In genomic region chr4:41990029-41990382, GRCh38 we compare ENCODE assay signal across 8 cellular contexts. TPM values are rescaled to one million over a fixed set of nuclear protein-coding genes. Genes with fewer than 3 reads are reported as not detected.
DNase-seq lines count a peak whose midpoint lies in the region; ATAC-seq and TF ChIP-seq lines count a peak whose summit lies in the region.

No MANE protein-coding gene starts in this region.

- H3K9me3 Mint-ChIP-seq in activated CD4-positive, alpha-beta memory T cell treated with anti-CD3 and anti-CD28 coated beads, Interleukin-2, amount 10 ng/mL, durations not matched to agents 7 days and 5 days: no peaks in the 10 kb centered on the region
- H3K9me3 Mint-ChIP-seq in stimulated activated effector memory CD8-positive, alpha-beta T cell treated with anti-CD3 and anti-CD28 coated beads, Interleukin-12 subunit alpha, Interleukin-12 subunit beta, amount 100 ng/mL, for 72 hours: no peaks in the 10 kb centered on the region

- 2% methylated on average over 13 of the region's 13 CpGs for WGBS in hepatocyte (ENCODE audit: low lambda C conversion rate, missing lambda C conversion rate)

- no peaks in the 10 kb centered on the region for H3K9me3 ChIP-seq in hepatocyte (ENCODE audit: low read depth)

- peak overlapping the region; percentile 78 for H3K4me2 ChIP-seq in hepatocyte

- peak; percentile 15 for ATAC-seq in HG03045 (IDR thresholded peaks at IDR 0.05; ENCODE audit: unreplicated experiment)
- peak; percentile 20 for ATAC-seq in stimulated activated effector memory CD8-positive, alpha-beta T cell treated with anti-CD3 and anti-CD28 coated beads, Interleukin-12 subunit alpha, Interleukin-12 subunit beta, amount 100 ng/mL, for 72 hours

- H4K20me1 ChIP-seq in hepatocyte (ENCODE audit: insufficient read depth, poor library complexity, severe bottlenecking): peaks cover 11% of the 10 kb centered on the region

- H3K9me2 ChIP-seq in hepatocyte (replicated peaks; ENCODE audit: insufficient read depth): no peaks in the 10 kb centered on the region

- TF ChIP-seq CTCF in hepatocyte (IDR thresholded peaks at IDR 0.05; ENCODE audit: poor library complexity): no peak

- CTCF ChIA-PET in activated CD4-positive, alpha-beta memory T cell treated with anti-CD3 and anti-CD28 coated beads, Interleukin-2, amount 10 ng/mL, durations not matched to agents 7 days and 5 days (lab: Charles Lee): interaction anchor here (0.7 to 1.3 kb wide), 4 partner anchors 11 to 530 kb away, joined by 3 to 4 read pairs (median 3); no protein-coding TSS in a partner anchor

- H2AFZ ChIP-seq in hepatocyte: peak overlapping the region; percentile 94

- H3K79me2 ChIP-seq in hepatocyte: peaks cover 54% of the 10 kb centered on the region

- H3K4me3 Mint-ChIP-seq in activated CD4-positive, alpha-beta memory T cell treated with anti-CD3 and anti-CD28 coated beads, Interleukin-2, amount 10 ng/mL, durations not matched to agents 7 days and 5 days: peak overlapping the region; percentile 98
- H3K4me3 Mint-ChIP-seq in stimulated activated effector memory CD8-positive, alpha-beta T cell treated with anti-CD3 and anti-CD28 coated beads, Interleukin-12 subunit alpha, Interleukin-12 subunit beta, amount 100 ng/mL, for 72 hours: peak overlapping the region; percentile 92

- H3K36me3 Mint-ChIP-seq in activated CD4-positive, alpha-beta memory T cell treated with anti-CD3 and anti-CD28 coated beads, Interleukin-2, amount 10 ng/mL, durations not matched to agents 7 days and 5 days (ENCODE audit: low read depth): peaks cover 5% of the 10 kb centered on the region
- H3K36me3 Mint-ChIP-seq in stimulated activated effector memory CD8-positive, alpha-beta T cell treated with anti-CD3 and anti-CD28 coated beads, Interleukin-12 subunit alpha, Interleukin-12 subunit beta, amount 100 ng/mL, for 72 hours: peaks cover 15% of the 10 kb centered on the region

- no peaks in the 10 kb centered on the region for H3K36me3 ChIP-seq in hepatocyte (replicated peaks; ENCODE audit: insufficient read depth, low read depth)

- H3K4me1 Mint-ChIP-seq in activated CD4-positive, alpha-beta memory T cell treated with anti-CD3 and anti-CD28 coated beads, Interleukin-2, amount 10 ng/mL, durations not matched to agents 7 days and 5 days: peaks cover 31% of the 10 kb centered on the region
- peaks cover 22% of the 10 kb centered on the region for H3K4me1 Mint-ChIP-seq in stimulated activated effector memory CD8-positive, alpha-beta T cell treated with anti-CD3 and anti-CD28 coated beads, Interleukin-12 subunit alpha, Interleukin-12 subunit beta, amount 100 ng/mL, for 72 hours

- POLR2A ChIA-PET in activated CD4-positive, alpha-beta memory T cell treated with anti-CD3 and anti-CD28 coated beads, Interleukin-2, amount 10 ng/mL, durations not matched to agents 7 days and 5 days (lab: Charles Lee): interaction anchor here (1.0 to 2.5 kb wide), 6 partner anchors 8 to 668 kb away, joined by 3 to 12 read pairs (median 5); partner anchors contain the start of genes ATP8A1, DCAF4L1 and TMEM33

- no peaks in the 10 kb centered on the region for H3K27me3 ChIP-seq in hepatocyte

- DNase-seq in NCI-H748 (lab: John Stamatoyannopoulos, UW; ENCODE audit: unreplicated experiment): peak; percentile 63
- DNase-seq in NCI-H748 treated with DMSO at 0.1 percent for 48 hours (lab: John Stamatoyannopoulos, UW): no peak
- DNase-seq in activated CD4-positive, alpha-beta memory T cell treated with anti-CD3 and anti-CD28 coated beads, Interleukin-2, amount 10 ng/mL, durations not matched to agents 7 days and 5 days: no peak
- no peak for DNase-seq in hepatocyte (ENCODE audit: low spot score)
- DNase-seq in stimulated activated effector memory CD8-positive, alpha-beta T cell treated with anti-CD3 and anti-CD28 coated beads, Interleukin-12 subunit alpha, Interleukin-12 subunit beta, amount 100 ng/mL, for 72 hours (ENCODE audit: low spot score in 2 of 2): no peak
- no peak for DNase-seq in activated CD8-positive, alpha-beta memory T cell treated with anti-CD3 and anti-CD28 coated beads, Interleukin-2, amount 50 U/mL, for 48 hours
- DNase-seq in 8988T: no peak

- peaks cover 14% of the 10 kb centered on the region for H3K4me1 ChIP-seq in hepatocyte (ENCODE audit: insufficient read depth)

- no peaks in the 10 kb centered on the region for H3K27me3 Mint-ChIP-seq in activated CD4-positive, alpha-beta memory T cell treated with anti-CD3 and anti-CD28 coated beads, Interleukin-2, amount 10 ng/mL, durations not matched to agents 7 days and 5 days

- H3K27ac Mint-ChIP-seq in activated CD4-positive, alpha-beta memory T cell treated with anti-CD3 and anti-CD28 coated beads, Interleukin-2, amount 10 ng/mL, durations not matched to agents 7 days and 5 days: peak overlapping the region; percentile 88
- H3K27ac Mint-ChIP-seq in stimulated activated effector memory CD8-positive, alpha-beta T cell treated with anti-CD3 and anti-CD28 coated beads, Interleukin-12 subunit alpha, Interleukin-12 subunit beta, amount 100 ng/mL, for 72 hours: peak overlapping the region; percentile 93

- H3K27ac ChIP-seq in hepatocyte: peak overlapping the region; percentile 95

- peak overlapping the region; percentile 84 for H3K4me3 ChIP-seq in hepatocyte

RNA-seq across cellular contexts. Expression of gene SLC30A9, which starts 0.3 kb away (rescaled TPM):
- 10 to 100 TPM; 33.2 to 34.3 TPM for total RNA-seq in activated CD4-positive, alpha-beta memory T cell treated with anti-CD3 and anti-CD28 coated beads, Interleukin-2, amount 10 ng/mL, durations not matched to agents 7 days and 5 days
- 50.9 and 58.6 TPM in 2 replicates for total RNA-seq in hepatocyte
- 35.5 and 41.3 TPM in 2 replicates for polyA plus RNA-seq in hepatocyte

RNA-seq across cellular contexts. Expression of gene DCAF4L1, which starts 8.4 kb away (rescaled TPM):
- under 1 TPM; 0.10 to 0.15 TPM for total RNA-seq in activated CD4-positive, alpha-beta memory T cell treated with anti-CD3 and anti-CD28 coated beads, Interleukin-2, amount 10 ng/mL, durations not matched to agents 7 days and 5 days
- 0.04 and 0.10 TPM in 2 replicates for total RNA-seq in hepatocyte
- not detected in 2 replicates for polyA plus RNA-seq in hepatocyte

RNA-seq across cellular contexts. Expression of gene TMEM33, which starts 54.8 kb away (rescaled TPM):
- 10 to 100 TPM; 53.3 to 55.9 TPM for total RNA-seq in activated CD4-positive, alpha-beta memory T cell treated with anti-CD3 and anti-CD28 coated beads, Interleukin-2, amount 10 ng/mL, durations not matched to agents 7 days and 5 days
- total RNA-seq in hepatocyte: 77.6 and 83.9 TPM in 2 replicates
- 27.8 and 38.3 TPM in 2 replicates for polyA plus RNA-seq in hepatocyte
